ENCODE assay signal across 29 cellular contexts in the genomic region with DNA sequence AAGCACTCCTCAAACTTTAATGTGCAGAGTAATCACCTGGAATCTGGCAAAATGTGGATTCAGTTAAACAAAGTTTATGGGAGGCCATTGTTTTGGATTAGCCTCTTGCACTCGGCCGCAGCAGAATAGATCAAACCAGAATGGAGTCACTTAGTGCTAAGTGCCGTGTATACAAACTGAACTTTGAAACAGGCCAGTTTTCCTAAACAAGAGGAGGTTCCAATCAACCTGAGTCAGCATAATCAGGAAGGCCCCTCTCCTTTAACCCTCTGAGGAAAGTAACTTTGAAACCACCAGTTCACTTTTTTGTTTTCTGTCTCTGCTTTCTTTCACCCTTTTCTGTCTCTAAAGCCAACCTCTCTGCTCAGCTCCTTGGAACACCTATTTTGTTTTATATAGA.
"Had no signal": no experiment of that assay in that cellular context is flagged by ENCODE, and none has a peak within 500 bp of the region (broad histone marks: within the 10 kb centered on the region; RNA-seq: fewer than 3 reads in every experiment).

No MANE protein-coding gene starts in this region.

- H3K27ac Mint-ChIP-seq: activated CD4-positive, alpha-beta T cell treated with anti-CD3 and anti-CD28 coated beads, Interleukin-2, amount 10 ng/mL, durations not matched to agents 24 days and 14 days; activated CD8-positive, alpha-beta T cell treated with anti-CD3 and anti-CD28 coated beads for 36 hours; activated naive CD4-positive, alpha-beta T cell treated with anti-CD3 and anti-CD28 coated beads for 36 hours; activated naive CD4-positive, alpha-beta T cell treated with anti-CD3 and anti-CD28 coated beads, Interleukin-2, amount 50 U/mL, for 72 hours; activated T-cell treated with anti-CD3 and anti-CD28 coated beads, Interleukin-2, amount 50 U/mL, for 72 hours; activated T-helper 2 cell treated with anti-CD3 and anti-CD28 coated beads, Interferon-gamma antibody, Interleukin-2, Interleukin-4, amounts not matched to agents 10 μg/mL and 5 μg/mL and 100 μg/mL, durations not matched to agents 14 hours and 24 hours and 36 hours had no signal

- FAIRE-seq: astrocyte, RCC 7860, TTC549 had no signal

- ATAC-seq: activated CD8-positive, alpha-beta T cell treated with anti-CD3 and anti-CD28 coated beads for 36 hours; activated naive CD4-positive, alpha-beta T cell treated with anti-CD3 and anti-CD28 coated beads, Interleukin-2, amount 50 U/mL, for 72 hours; body of pancreas; Right ventricle myocardium inferior had no signal

- H3K36me3 Mint-ChIP-seq: activated naive CD4-positive, alpha-beta T cell treated with anti-CD3 and anti-CD28 coated beads, Interleukin-2, amount 50 U/mL, for 72 hours had no signal

- DNase-seq: activated CD4-positive, alpha-beta T cell treated with anti-CD3 and anti-CD28 coated beads, Interleukin-2, amount 10 ng/mL, durations not matched to agents 24 days and 14 days; activated CD4-positive, alpha-beta T cell treated with anti-CD3 and anti-CD28 coated beads, Interleukin-2, amount 50 U/mL, for 4 hours; activated CD8-positive, alpha-beta T cell treated with anti-CD3 and anti-CD28 coated beads for 36 hours; activated gamma-delta T cell treated with Interleukin-2 at 50 U/mL for 16 hours; activated naive CD4-positive, alpha-beta T cell treated with anti-CD3 and anti-CD28 coated beads for 36 hours; activated T-cell treated with anti-CD3 and anti-CD28 coated beads, Interleukin-2, amount 50 U/mL, for 1 hour; activated T-cell treated with anti-CD3 and anti-CD28 coated beads, Interleukin-2, amount 50 U/mL, for 72 hours; adrenal gland; body of pancreas; caudate nucleus; Kasumi-1; KG1; MG63; NCI-H1048; NCI-H1105 treated with DMSO at 0.1 percent for 48 hours; NCI-H1436; NCI-H1694 treated with DMSO at 0.1 percent for 48 hours; NCI-H2029; NCI-H345; NCI-H524 treated with DMSO at 0.1 percent for 48 hours; PC-9; SIG-M5; T1000 had no signal

- H3K4me3 Mint-ChIP-seq: activated CD4-positive, alpha-beta T cell treated with anti-CD3 and anti-CD28 coated beads, Interleukin-2, amount 10 ng/mL, durations not matched to agents 24 days and 14 days; activated CD8-positive, alpha-beta T cell treated with anti-CD3 and anti-CD28 coated beads for 36 hours; activated naive CD4-positive, alpha-beta T cell treated with anti-CD3 and anti-CD28 coated beads for 36 hours; activated T-cell treated with anti-CD3 and anti-CD28 coated beads, Interleukin-2, amount 50 U/mL, for 72 hours had no signal

- H3K9me3 Mint-ChIP-seq: activated CD4-positive, alpha-beta T cell treated with anti-CD3 and anti-CD28 coated beads, Interleukin-2, amount 10 ng/mL, durations not matched to agents 24 days and 14 days; activated CD8-positive, alpha-beta T cell treated with anti-CD3 and anti-CD28 coated beads for 36 hours; activated naive CD4-positive, alpha-beta T cell treated with anti-CD3 and anti-CD28 coated beads for 36 hours; activated naive CD4-positive, alpha-beta T cell treated with anti-CD3 and anti-CD28 coated beads, Interleukin-2, amount 50 U/mL, for 72 hours; activated T-cell treated with anti-CD3 and anti-CD28 coated beads, Interleukin-2, amount 50 U/mL, for 72 hours; activated T-helper 2 cell treated with anti-CD3 and anti-CD28 coated beads, Interferon-gamma antibody, Interleukin-2, Interleukin-4, amounts not matched to agents 10 μg/mL and 5 μg/mL and 100 μg/mL, durations not matched to agents 14 hours and 24 hours and 36 hours had no signal

- H3K27me3 Mint-ChIP-seq: activated CD4-positive, alpha-beta T cell treated with anti-CD3 and anti-CD28 coated beads, Interleukin-2, amount 10 ng/mL, durations not matched to agents 24 days and 14 days; activated CD8-positive, alpha-beta T cell treated with anti-CD3 and anti-CD28 coated beads for 36 hours had no signal
